Comparison of ENCODE assay signal across 8 cellular contexts in the genomic region with DNA sequence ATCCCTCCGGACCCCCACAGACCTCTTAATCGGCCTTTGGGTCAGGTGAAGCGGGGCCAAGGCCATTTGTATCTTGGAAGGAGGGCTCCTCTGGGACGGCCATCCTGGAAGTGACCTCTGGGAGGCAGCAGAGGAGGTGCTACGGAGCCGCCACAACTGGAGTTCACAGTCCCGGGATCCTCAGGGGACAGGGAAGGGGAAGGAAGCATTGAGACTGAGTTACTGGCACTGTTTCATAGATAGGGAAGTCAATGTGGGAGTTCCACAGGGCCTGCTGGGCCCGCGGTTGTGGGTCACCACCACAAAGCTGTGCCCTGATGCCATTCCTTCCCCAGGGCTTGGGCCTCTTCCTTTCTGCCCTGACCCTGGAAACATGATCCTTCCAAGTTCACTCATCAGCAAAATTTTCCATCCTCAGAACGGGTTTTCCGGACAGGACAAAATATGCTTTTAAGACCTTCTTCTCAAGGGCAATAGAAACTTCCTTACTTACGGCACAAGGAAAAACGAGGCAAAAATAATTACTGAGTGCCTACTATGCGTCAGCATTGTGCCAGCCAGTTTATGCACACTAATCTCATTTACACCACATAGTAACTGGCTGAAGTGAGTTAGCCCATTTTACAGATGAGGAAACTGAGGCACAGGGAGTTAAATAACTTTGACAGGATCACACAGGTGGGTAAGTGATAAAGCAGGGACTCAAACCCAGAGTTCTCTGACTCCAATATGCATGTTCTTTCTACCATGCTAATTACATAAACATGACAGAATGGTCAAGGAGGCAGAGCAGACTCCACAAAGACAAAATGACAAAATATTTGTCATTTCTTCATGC.
DNase-seq lines count a peak whose midpoint lies in the region; ATAC-seq and TF ChIP-seq lines count a peak whose summit lies in the region.

No MANE protein-coding gene starts in this region.

- in situ Hi-C loops in GM13977 (cut with MboI; ENCODE audit: low pct_unique_long_range_greater_than_20kb, low sequenced_read_pairs, unreplicated experiment), result no loop called here

- peak; percentile 73 for DNase-seq in H4 (ENCODE audit: low spot score)
- DNase-seq in cardiac muscle cell (ENCODE audit: low read depth in 1 of 2, low spot score in 1 of 2), result peak; percentile 62 to 78
- DNase-seq in retinal pigment epithelial cell (ENCODE audit: low read depth), result no peak
- no peak for DNase-seq in GM13977 (ENCODE audit: low spot score)
- DNase-seq in KG1 (lab: John Stamatoyannopoulos, UW), result no peak

- no peaks in the 10 kb centered on the region for H3K79me2 ChIP-seq in SU-DHL-6 (ENCODE audit: insufficient read depth, low read length)

- peaks cover 8% of the 10 kb centered on the region for H3K4me1 ChIP-seq in cardiac muscle cell (ENCODE audit: low read depth)

- H3K9me3 ChIP-seq in SU-DHL-6 (ENCODE audit: insufficient read depth, low read length) (no peaks in the 10 kb centered on the region), cardiac muscle cell (ENCODE audit: low read depth) (no peaks in the 10 kb centered on the region)

- no peaks in the 10 kb centered on the region for H3K27me3 ChIP-seq in SU-DHL-6 (ENCODE audit: low read length)
- no peaks in the 10 kb centered on the region for H3K27me3 ChIP-seq in cardiac muscle cell

- H4K20me1 ChIP-seq in SU-DHL-6 (ENCODE audit: low read depth, low read length), result no peaks in the 10 kb centered on the region

- H3K9me2 ChIP-seq in SU-DHL-6 (replicated peaks; ENCODE audit: insufficient read depth, low read length), result no peaks in the 10 kb centered on the region

- H3F3A ChIP-seq in SU-DHL-6 (ENCODE audit: insufficient read depth), result no peaks in the 10 kb centered on the region

- H2AFZ ChIP-seq in SU-DHL-6 (ENCODE audit: low read depth, low read length, severe bottlenecking), result no peak overlapping the region

- H3K36me3 ChIP-seq in SU-DHL-6 (ENCODE audit: low read length) (no peaks in the 10 kb centered on the region), cardiac muscle cell (no peaks in the 10 kb centered on the region)

- ATAC-seq in HG02970 (IDR thresholded peaks at IDR 0.05; ENCODE audit: low FRiP score, unreplicated experiment), result no peak
- no peak for ATAC-seq in GM19467 (IDR thresholded peaks at IDR 0.05; ENCODE audit: unreplicated experiment)

- TF ChIP-seq CTCF in SU-DHL-6 (IDR thresholded peaks at IDR 0.05; ENCODE audit: insufficient read depth, low read length, poor library complexity, severe bottlenecking) (peak; percentile 18), cardiac muscle cell (IDR thresholded peaks at IDR 0.05; ENCODE audit: low read depth, low read length) (peak; percentile 61), retinal pigment epithelial cell (conservative IDR thresholded peaks at IDR 0.05; ENCODE audit: low read depth, low read length) (peak; percentile 82), GM13977 (IDR thresholded peaks at IDR 0.05; ENCODE audit: extremely low read depth, insufficient read depth, missing control alignments) (no peak)

- H3K27ac ChIP-seq in SU-DHL-6 (ENCODE audit: low read depth, low read length) (no peak overlapping the region), cardiac muscle cell (no peak overlapping the region)

- H3K9ac ChIP-seq in SU-DHL-6 (ENCODE audit: low read length), result no peak overlapping the region

- H3K4me2 ChIP-seq in SU-DHL-6 (ENCODE audit: low read depth, low read length, poor library complexity, severe bottlenecking), result no peak overlapping the region

- no peak overlapping the region for H3K4me3 ChIP-seq in SU-DHL-6 (ENCODE audit: insufficient read depth, low read length, poor library complexity, severe bottlenecking)
- H3K4me3 ChIP-seq in cardiac muscle cell, result no peak overlapping the region
- no peak overlapping the region for H3K4me3 ChIP-seq in retinal pigment epithelial cell (ENCODE audit: low read length)

Comparison
In these comparisons a context has a peak if more than half of its experiments do, and no peak if none do; other contexts are left out.
1. DNase-seq: peak in H4 (single experiment) and cardiac muscle cell (2 of 2); none in retinal pigment epithelial cell (single experiment), GM13977 (single experiment) and KG1 (single experiment).